29 cellular contexts compared by ENCODE assay signal in the genomic region with DNA sequence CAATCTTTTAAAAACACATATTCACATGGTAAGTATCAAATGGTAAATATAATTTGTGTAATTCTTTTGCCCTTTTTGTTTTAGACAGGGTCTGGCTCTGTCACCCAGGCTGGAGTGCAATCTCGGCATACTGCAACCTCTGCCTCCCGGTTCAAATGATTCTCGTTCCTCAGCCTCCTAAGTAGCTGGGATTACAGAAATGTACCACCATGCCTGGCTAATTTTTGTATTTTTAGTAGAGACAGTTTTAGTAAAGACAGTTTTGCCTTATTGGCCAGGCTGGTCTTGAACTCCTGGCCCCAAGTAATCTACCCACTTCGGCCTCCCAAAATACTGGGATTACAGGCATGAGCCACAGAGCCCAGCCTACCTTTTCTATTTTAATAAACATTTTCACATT.
"Had no signal": no experiment of that assay in that cellular context is flagged by ENCODE, and none has a peak within 500 bp of the region (broad histone marks: within the 10 kb centered on the region; RNA-seq: fewer than 3 reads in every experiment).

No MANE protein-coding gene starts in this region.

- DNase-seq: activated B cell treated with CpG ODN at 0.5 μM for 24 hours; activated CD4-positive, alpha-beta memory T cell treated with anti-CD3 and anti-CD28 coated beads for 36 hours; activated CD4-positive, alpha-beta T cell treated with anti-CD3 and anti-CD28 coated beads for 4 hours; activated CD4-positive, alpha-beta T cell treated with anti-CD3 and anti-CD28 coated beads, Interleukin-2, amount 10 ng/mL, durations not matched to agents 7 days and 5 days; activated CD4-positive, CD25-positive, alpha-beta regulatory T cell treated with anti-CD3 and anti-CD28 coated beads, Interleukin-2, amount 50 U/mL, for 72 hours; activated CD8-positive, alpha-beta memory T cell treated with anti-CD3 and anti-CD28 coated beads, Interleukin-2, amount 50 U/mL, for 4 hours; activated CD8-positive, alpha-beta T cell treated with anti-CD3 and anti-CD28 coated beads for 36 hours; activated effector memory CD4-positive, alpha-beta T cell treated with anti-CD3 and anti-CD28 coated beads, Interleukin-2, amount 50 U/mL, for 16 hours; activated gamma-delta T cell treated with Interleukin-2 at 50 U/mL for 16 hours; activated naive CD4-positive, alpha-beta T cell; activated naive CD4-positive, alpha-beta T cell treated with anti-CD3 and anti-CD28 coated beads for 36 hours; activated naive CD4-positive, alpha-beta T cell treated with anti-CD3 and anti-CD28 coated beads, Interleukin-2, amount 50 U/mL, for 16 hours; activated naive CD8-positive, alpha-beta T cell treated with anti-CD3 and anti-CD28 coated beads for 36 hours; activated T-cell treated with anti-CD3 and anti-CD28 coated beads for 4 hours; activated T-cell treated with anti-CD3 and anti-CD28 coated beads, Interleukin-2, amount 50 U/mL, for 1 hour; activated T-cell treated with anti-CD3 and anti-CD28 coated beads, Interleukin-2, amount 50 U/mL, for 4 hours; activated T-cell treated with anti-CD3 and anti-CD28 coated beads, Interleukin-2, amount 50 U/mL, for 72 hours; adrenal gland; amniotic stem cell; aorta; caudate nucleus; cerebellar nuclear complex; T-helper 1 cell; T-helper 2 cell; T-helper 9 cell had no signal

- H3K36me3 ChIP-seq: adrenal gland, cardiac muscle cell had no signal

- ATAC-seq: activated CD8-positive, alpha-beta T cell treated with anti-CD3 and anti-CD28 coated beads for 36 hours; activated naive CD4-positive, alpha-beta T cell treated with anti-CD3 and anti-CD28 coated beads, Interleukin-2, amount 50 U/mL, for 72 hours; activated T-cell treated with anti-CD3 and anti-CD28 coated beads, Interleukin-2, amount 50 U/mL, for 4 hours; activated T-cell treated with anti-CD3 and anti-CD28 coated beads, Interleukin-2, amount 50 U/mL, for 72 hours; activated T-helper 17 cell treated with anti-CD3 and anti-CD28 coated beads, Interleukin-2, amount 50 U/mL, for 72 hours had no signal

- H3K27me3 ChIP-seq: adrenal gland, cardiac muscle cell had no signal

- H3K27ac ChIP-seq: adrenal gland, cardiac muscle cell, VCaP had no signal

- H3K9me3 ChIP-seq: adrenal gland had no signal

- H3K4me3 ChIP-seq: adrenal gland, cardiac muscle cell had no signal

- H3K4me1 ChIP-seq: adrenal gland had no signal
